In genomic region chr9:38186372-38187115, GRCh38 we compare ENCODE assay signal across 20 cellular contexts.
DNase-seq lines count a peak whose midpoint lies in the region; ATAC-seq, FAIRE-seq and TF ChIP-seq lines count a peak whose summit lies in the region.
"Had no signal": no experiment of that assay in that cellular context is flagged by ENCODE, and none has a peak within 500 bp of the region (broad histone marks: within the 10 kb centered on the region; RNA-seq: fewer than 3 reads in every experiment).

No MANE protein-coding gene starts in this region.

- H3K4me2 ChIP-seq in GM12878 (ENCODE audit: control insufficient read depth, insufficient read depth): no peak overlapping the region
- H3K4me2 ChIP-seq: BLaER1 treated with 17β-estradiol and CSF1 and Interleukin-3, amounts not matched to agents 10 nM and 100 nM; SK-N-SH had no signal

- in situ Hi-C loops in GM12878 (cut with MboI) (no loop called here), GM13976 (cut with MboI; ENCODE audit: low sequenced_read_pairs, unreplicated experiment) (no loop called here)

- no peak for TF ChIP-seq POLR2A in GM12878 (IDR thresholded peaks at IDR 0.05; ENCODE audit: low read depth, low read length)

- TF ChIP-seq CTCF in GM12878 (IDR thresholded peaks at IDR 0.05 in 2 of 3, conservative IDR thresholded peaks at IDR 0.05 in 1 of 3; ENCODE audit: control insufficient read depth in 2 of 3, extremely low read depth in 1 of 3, insufficient read depth in 1 of 3, low read depth in 3 of 3, low read length in 3 of 3): no peak
- TF ChIP-seq CTCF in glutamatergic neuron (IDR thresholded peaks at IDR 0.05; ENCODE audit: partially characterized antibody, unreplicated experiment): no peak
- no peak for TF ChIP-seq CTCF in CD14-positive monocyte (IDR thresholded peaks at IDR 0.05)
- no peak for TF ChIP-seq CTCF in GM13976 (IDR thresholded peaks at IDR 0.05; ENCODE audit: borderline replicate concordance, control extremely low read depth, extremely low read depth, insufficient read depth, missing control alignments)

- DNase-seq in DMS 273 (lab: John Stamatoyannopoulos, UW; ENCODE audit: unreplicated experiment) (peak; percentile 60), DMS 273 treated with DMSO at 0.1 percent for 48 hours (lab: John Stamatoyannopoulos, UW) (no peak), GM12878 (ENCODE audit: low read depth, low spot score) (no peak), glutamatergic neuron (no peak), midbrain (lab: John Stamatoyannopoulos, UW) (no peak), CD14-positive monocyte (ENCODE audit: low spot score) (no peak), GM13976 (ENCODE audit: low spot score) (no peak)
- DNase-seq in naive thymus-derived CD4-positive, alpha-beta T cell: no peak
- DNase-seq: COR-L47, DMS53, NCI-H1048, NCI-H2107, NCI-H748 treated with DMSO at 0.1 percent for 48 hours, Right ventricle myocardium superior, SK-N-SH had no signal

- peak; percentile 23 for ATAC-seq in GM12878
- no peak for ATAC-seq in naive thymus-derived CD4-positive, alpha-beta T cell
- ATAC-seq: Panc1 had no signal

- CTCF ChIA-PET in GM12878 (lab: Yijun Ruan, JAX): interaction anchor here (1.2 to 3.1 kb wide), 6 partner anchors 11 to 102 kb away, joined by 5 to 13 read pairs (median 8); no protein-coding TSS in a partner anchor
- CTCF ChIA-PET in naive thymus-derived CD4-positive, alpha-beta T cell (lab: Charles Lee): no interaction called here

- H4K20me1 ChIP-seq in GM12878 (ENCODE audit: control insufficient read depth, insufficient read depth): no peaks in the 10 kb centered on the region
- H4K20me1 ChIP-seq: BLaER1 treated with 17β-estradiol and CSF1 and Interleukin-3, amounts not matched to agents 10 nM and 100 nM had no signal

- no peak overlapping the region for H2AFZ ChIP-seq in GM12878 (ENCODE audit: control insufficient read depth, low read depth, low read length)

- no peaks in the 10 kb centered on the region for H3K9me3 ChIP-seq in GM12878 (replicated peaks; ENCODE audit: control insufficient read depth, insufficient read depth, low read length)
- no peaks in the 10 kb centered on the region for H3K9me3 ChIP-seq in naive thymus-derived CD4-positive, alpha-beta T cell (ENCODE audit: control insufficient read depth in 2 of 3, low read length in 3 of 3)
- H3K9me3 ChIP-seq: BLaER1 treated with 17β-estradiol and CSF1 and Interleukin-3, amounts not matched to agents 10 nM and 100 nM; SK-N-SH had no signal

- no TSS peak for BruUV-seq in GM12878 (replicated peaks; lab: Mats Ljungman, UMichigan)

- no peaks in the 10 kb centered on the region for H3K36me3 ChIP-seq in GM12878 (ENCODE audit: control insufficient read depth in 2 of 2, insufficient read depth in 2 of 2, low read length in 1 of 2)
- no peaks in the 10 kb centered on the region for H3K36me3 ChIP-seq in naive thymus-derived CD4-positive, alpha-beta T cell (ENCODE audit: control insufficient read depth in 2 of 3, insufficient read depth in 3 of 3, low read length in 3 of 3)
- H3K36me3 ChIP-seq: BLaER1 treated with 17β-estradiol and CSF1 and Interleukin-3, amounts not matched to agents 10 nM and 100 nM had no signal

- no peak for TF ChIP-seq EP300 in GM12878 (IDR thresholded peaks at IDR 0.05; ENCODE audit: borderline replicate concordance in 1 of 2, control insufficient read depth in 1 of 2, low read depth in 2 of 2, low read length in 2 of 2)

- TF ChIP-seq RAD21 in GM12878 (IDR thresholded peaks at IDR 0.05; ENCODE audit: insufficient read depth, low read depth, low read length): no peak

- H3K9ac ChIP-seq in GM12878 (ENCODE audit: control insufficient read depth, insufficient read depth, low read length): no peak overlapping the region
- H3K9ac ChIP-seq: BLaER1 treated with 17β-estradiol and CSF1 and Interleukin-3, amounts not matched to agents 10 nM and 100 nM; SK-N-SH had no signal

- SMC1A ChIA-PET in GM12878 (lab: Charles Lee; ENCODE audit: uncharacterized antibody, unreplicated experiment): interaction anchor here (0.6 to 12.9 kb wide), 20 partner anchors 8 to 252 kb away, joined by 3 to 112 read pairs (median 4); no protein-coding TSS in a partner anchor

- peaks cover 0 to 2% of the 10 kb centered on the region in 2 experiments; a peak in 1 of 4 replicates for H3K27me3 ChIP-seq in GM12878 (replicated peaks in 1 of 2; ENCODE audit: control insufficient read depth in 2 of 2, insufficient read depth in 2 of 2, low read length in 1 of 2)
- no peaks in the 10 kb centered on the region for H3K27me3 ChIP-seq in naive thymus-derived CD4-positive, alpha-beta T cell (ENCODE audit: control insufficient read depth in 2 of 2, insufficient read depth in 2 of 2, low read length in 2 of 2)
- H3K27me3 ChIP-seq: BLaER1 treated with 17β-estradiol and CSF1 and Interleukin-3, amounts not matched to agents 10 nM and 100 nM had no signal

- H3K4me3 Mint-ChIP-seq in glutamatergic neuron (ENCODE audit: unreplicated experiment) (no peak overlapping the region), CD14-positive monocyte (no peak overlapping the region)
- H3K4me3 Mint-ChIP-seq in naive thymus-derived CD4-positive, alpha-beta T cell: no peak overlapping the region
- H3K4me3 Mint-ChIP-seq: IgD-negative memory B cell had no signal

- peak overlapping the region; percentile 57 for H3K27ac Mint-ChIP-seq in glutamatergic neuron (ENCODE audit: unreplicated experiment)
- H3K27ac Mint-ChIP-seq in CD14-positive monocyte: no peak overlapping the region
- no peak overlapping the region for H3K27ac Mint-ChIP-seq in naive thymus-derived CD4-positive, alpha-beta T cell
- H3K27ac Mint-ChIP-seq: IgD-negative memory B cell had no signal

- H3K27ac ChIP-seq in GM12878 (ENCODE audit: control insufficient read depth, insufficient read depth): no peak overlapping the region
- H3K27ac ChIP-seq in naive thymus-derived CD4-positive, alpha-beta T cell (ENCODE audit: low read depth, low read length): no peak overlapping the region
- H3K27ac ChIP-seq: 22Rv1; BLaER1 treated with 17β-estradiol and CSF1 and Interleukin-3, amounts not matched to agents 10 nM and 100 nM had no signal

- no peak for FAIRE-seq in GM12878 (lab: Jason Lieb, UNC)
- FAIRE-seq: GM19239 had no signal

- intact Hi-C loops in GM12878 (cut with micrococcal nuclease; ENCODE audit: unreplicated experiment) (no loop called here), CD14-positive monocyte (cut with micrococcal nuclease) (no loop called here)
- intact Hi-C loops in naive thymus-derived CD4-positive, alpha-beta T cell (cut with micrococcal nuclease): no loop called here

- H3K79me2 ChIP-seq in GM12878 (ENCODE audit: control insufficient read depth, insufficient read depth, low read length): no peaks in the 10 kb centered on the region

- 12% methylated on average over 5 of the region's 5 CpGs for WGBS in GM12878 (ENCODE audit: insufficient coverage, insufficient replicate concordance, low lambda C conversion rate, missing lambda C conversion rate)

- peaks cover 4% of the 10 kb centered on the region for H3K9me3 Mint-ChIP-seq in glutamatergic neuron (ENCODE audit: unreplicated experiment)
- peaks cover 0 to 4% (median 0%) of the 10 kb centered on the region in 7 donors for H3K9me3 Mint-ChIP-seq in CD14-positive monocyte
- peaks cover 0 to 5% (median 0%) of the 10 kb centered on the region in 11 donors for H3K9me3 Mint-ChIP-seq in naive thymus-derived CD4-positive, alpha-beta T cell

- no peaks in the 10 kb centered on the region for H3K36me3 Mint-ChIP-seq in glutamatergic neuron (ENCODE audit: unreplicated experiment)
- H3K36me3 Mint-ChIP-seq in CD14-positive monocyte: no peaks in the 10 kb centered on the region
- peaks cover 0 to 3% (median 0%) of the 10 kb centered on the region in 5 donors for H3K36me3 Mint-ChIP-seq in naive thymus-derived CD4-positive, alpha-beta T cell

- peaks cover 10% of the 10 kb centered on the region for H3K4me1 ChIP-seq in GM12878 (ENCODE audit: control insufficient read depth, insufficient read depth, low read length)
- no peaks in the 10 kb centered on the region for H3K4me1 ChIP-seq in naive thymus-derived CD4-positive, alpha-beta T cell (ENCODE audit: control insufficient read depth in 2 of 2, insufficient read depth in 2 of 2, low read length in 2 of 2)

- H3K27me3 Mint-ChIP-seq in glutamatergic neuron (ENCODE audit: unreplicated experiment) (peaks cover 5% of the 10 kb centered on the region), CD14-positive monocyte (ENCODE audit: low read depth in 3 of 3) (peaks cover 0 to 5% (median 4%) of the 10 kb centered on the region in 3 donors)
- peaks cover 0 to 7% (median 4%) of the 10 kb centered on the region in 5 donors for H3K27me3 Mint-ChIP-seq in naive thymus-derived CD4-positive, alpha-beta T cell

- H3K4me1 Mint-ChIP-seq in glutamatergic neuron (ENCODE audit: low read depth, unreplicated experiment) (peaks cover 20% of the 10 kb centered on the region), CD14-positive monocyte (peaks cover 4% of the 10 kb centered on the region)
- no peaks in the 10 kb centered on the region for H3K4me1 Mint-ChIP-seq in naive thymus-derived CD4-positive, alpha-beta T cell

- POLR2A ChIA-PET in GM12878 (lab: Charles Lee): interaction anchor here (0.6 to 2.3 kb wide), 7 partner anchors 8 to 96 kb away, joined by 3 to 6 read pairs (median 4); no protein-coding TSS in a partner anchor
- POLR2A ChIA-PET in naive thymus-derived CD4-positive, alpha-beta T cell (lab: Charles Lee): no interaction called here

- H3K4me3 ChIP-seq in GM12878: no peak overlapping the region
- H3K4me3 ChIP-seq in naive thymus-derived CD4-positive, alpha-beta T cell (ENCODE audit: low read length): no peak overlapping the region
- H3K4me3 ChIP-seq: BLaER1 treated with 17β-estradiol and CSF1 and Interleukin-3, amounts not matched to agents 10 nM and 100 nM had no signal

- RAD21 ChIA-PET in GM12878 (lab: Charles Lee; ENCODE audit: unreplicated experiment): interaction anchor here (0.8 to 11.9 kb wide), 9 partner anchors 16 to 142 kb away, joined by 3 to 97 read pairs (median 4); no protein-coding TSS in a partner anchor

TF ChIP-seq in GM12878, 131 proteins besides CTCF, POLR2A, EP300 and RAD21 (continues in another document):
- 0 out of 2 replicates have a peak, but pooled peaks have one; percentile 46 for TF ChIP-seq IKZF1 (conservative IDR thresholded peaks at IDR 0.05)
